Comparison of ENCODE assay signal across 20 cellular contexts in the genomic region with DNA sequence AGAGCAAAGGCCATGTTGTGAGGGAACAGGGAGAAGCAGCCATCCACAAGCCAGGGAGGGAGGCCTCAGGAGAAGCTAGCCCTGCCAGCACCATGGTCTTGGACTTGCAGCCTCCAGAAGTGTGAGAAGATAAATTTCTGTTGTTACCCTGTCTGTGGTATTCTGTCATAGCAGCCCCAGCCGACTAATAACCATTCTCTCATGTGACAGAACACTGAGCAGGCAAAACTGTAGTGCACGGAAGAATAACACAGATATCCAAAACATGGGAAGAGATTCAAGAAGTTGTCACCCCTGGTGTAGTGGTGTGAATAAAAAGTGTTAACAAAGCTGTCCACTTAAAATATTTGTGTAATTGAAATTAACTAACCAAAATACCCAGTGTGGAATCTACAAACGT.
"Had no signal": no experiment of that assay in that cellular context is flagged by ENCODE, and none has a peak within 500 bp of the region (broad histone marks: within the 10 kb centered on the region; RNA-seq: fewer than 3 reads in every experiment).

No MANE protein-coding gene starts in this region.

- H3K9me3 ChIP-seq: esophagus squamous epithelium, thoracic aorta had no signal

- H3K79me2 ChIP-seq: parathyroid adenoma had no signal

- H2AFZ ChIP-seq: neural progenitor cell, parathyroid adenoma had no signal

- H3K27ac ChIP-seq: cardiac muscle cell, esophagus squamous epithelium, neural progenitor cell, parathyroid adenoma, skin epidermis, spleen, thoracic aorta, tibial nerve, upper lobe of left lung had no signal

- H3K27me3 ChIP-seq: cardiac muscle cell, esophagus squamous epithelium, neural progenitor cell, spleen, tibial nerve, upper lobe of left lung had no signal

- ATAC-seq: left colon; mucosa of descending colon; stimulated activated memory B cell treated with anti-CD40 and anti-IgM and Interleukin-4, amounts not matched to agents 10 μg/mL and 1 μg/mL and 100 μg/mL, for 72 hours; stimulated activated naive CD8-positive, alpha-beta T cell treated with anti-CD3 and anti-CD28 coated beads, Interleukin-15, Interleukin-2, amounts not matched to agents 100 U/mL and 50 U/mL, for 24 hours had no signal

- H3K4me1 ChIP-seq: spleen, upper lobe of left lung had no signal

- H3K9ac ChIP-seq: neural progenitor cell, parathyroid adenoma had no signal

- H3K36me3 ChIP-seq: cardiac muscle cell, neural progenitor cell, upper lobe of left lung had no signal

- H3K4me2 ChIP-seq: neural progenitor cell had no signal

- H3K4me3 ChIP-seq: cardiac muscle cell, esophagus squamous epithelium, lung, mucosa of descending colon, neural progenitor cell, skin epidermis, spleen, thoracic aorta, tibial nerve, upper lobe of left lung had no signal

- DNase-seq: effector CD8-positive, alpha-beta T cell; endodermal cell; esophagus squamous epithelium; head of caudate nucleus; hippocampal formation; left colon; mucosa of descending colon; naive B cell; spleen; stimulated activated CD4-positive, alpha-beta T cell treated with anti-CD3 and anti-CD28 coated beads, Interleukin-4, amount 100 ng/mL, for 4 hours; stimulated activated naive CD8-positive, alpha-beta T cell treated with anti-CD3 and anti-CD28 coated beads, Interleukin-15, Interleukin-2, amounts not matched to agents 100 U/mL and 50 U/mL, for 24 hours; upper lobe of left lung had no signal
